1 cellular context compared by ENCODE assay signal in the genomic region with DNA sequence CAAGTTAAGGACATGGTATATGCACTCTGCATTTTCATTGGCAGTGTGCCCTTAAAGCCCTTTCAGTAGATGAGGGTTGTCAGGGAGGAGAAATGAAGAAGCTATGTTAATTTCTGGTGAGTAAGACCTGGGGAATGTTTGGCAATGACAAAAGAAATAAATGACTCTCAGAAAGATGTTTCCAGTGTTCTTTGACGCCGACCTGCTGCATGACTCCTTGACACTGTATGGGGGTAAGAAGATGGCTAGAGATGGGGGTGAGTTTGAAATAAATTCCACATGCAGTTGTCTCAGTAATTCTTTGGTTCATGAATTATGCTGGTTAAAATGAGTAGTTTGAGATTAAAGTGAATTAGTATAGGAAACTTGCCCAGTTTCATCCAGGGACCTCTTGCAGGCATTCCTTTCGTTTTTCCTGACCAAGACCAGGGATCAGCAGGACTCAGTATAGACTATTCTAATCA.
TF ChIP-seq lines count a peak whose summit lies in the region.

No MANE protein-coding gene starts in this region.

TF ChIP-seq in H1, 55 proteins besides CTCF, POLR2A, EP300 and RAD21:
- 0 out of 2 replicates have a peak, but pooled peaks have one; percentile 51 for TF ChIP-seq JUN (IDR thresholded peaks at IDR 0.05; ENCODE audit: low read depth, low read length)
- no peak for TF ChIP-seq CHD2 (IDR thresholded peaks at IDR 0.05; ENCODE audit: low read length)
- no peak for TF ChIP-seq BRCA1 (IDR thresholded peaks at IDR 0.05; ENCODE audit: low read depth, low read length)
- peak; percentile 90 for TF ChIP-seq JUND (IDR thresholded peaks at IDR 0.05; ENCODE audit: low read length)
- TF ChIP-seq TEAD4 (IDR thresholded peaks at IDR 0.05; ENCODE audit: low read depth, low read length): peak; percentile 41; the same call in 1 of the 2 replicates
- TF ChIP-seq EZH2 (IDR thresholded peaks at IDR 0.05; ENCODE audit: low read depth, low read length, severe bottlenecking): no peak
